Comparison of ENCODE assay signal across 1 cellular context in genomic region chr17:40340880-40341807, GRCh38.
TF ChIP-seq lines count a peak whose summit lies in the region.

No MANE protein-coding gene starts in this region.

TF ChIP-seq in HepG2, 621 proteins besides CTCF, POLR2A, EP300 and RAD21 (continued from another document and continues in another):
- TF ChIP-seq ZNF276 (CRISPR knock-in tag; IDR thresholded peaks at IDR 0.05; ENCODE audit: low read depth) (peak; percentile 26; the same call in 1 of the 2 replicates), ZSCAN30 (CRISPR knock-in tag; IDR thresholded peaks at IDR 0.05) (no peak), ZNF678 (CRISPR knock-in tag; IDR thresholded peaks at IDR 0.05) (no peak), HNRNPLL (IDR thresholded peaks at IDR 0.05; ENCODE audit: low read depth, low read length, poor library complexity, severe bottlenecking) (peak; percentile 5), ZNF12 (CRISPR knock-in tag; IDR thresholded peaks at IDR 0.05) (peak; percentile 30; the same call in 1 of the 2 replicates), RARG (CRISPR knock-in tag; IDR thresholded peaks at IDR 0.05; ENCODE audit: low read depth) (no peak), NFATC3 (CRISPR knock-in tag; IDR thresholded peaks at IDR 0.05) (no peak), RBAK (CRISPR knock-in tag; IDR thresholded peaks at IDR 0.05) (no peak), ZSCAN9 (CRISPR knock-in tag; IDR thresholded peaks at IDR 0.05; ENCODE audit: borderline replicate concordance) (no peak; the same call in 1 of the 2 replicates), SYNCRIP (IDR thresholded peaks at IDR 0.05; ENCODE audit: insufficient read depth, low read depth, low read length) (no peak), ZNF367 (CRISPR knock-in tag; IDR thresholded peaks at IDR 0.05; ENCODE audit: borderline replicate concordance) (no peak), ATF7 (IDR thresholded peaks at IDR 0.05) (no peak), ATF7 (CRISPR knock-in tag; IDR thresholded peaks at IDR 0.05) (peak; percentile 78), FOXK1 (CRISPR knock-in tag; IDR thresholded peaks at IDR 0.05; ENCODE audit: borderline replicate concordance, low read depth) (peak; percentile 83; the same call in 1 of the 2 replicates), ZSCAN5A (CRISPR knock-in tag; IDR thresholded peaks at IDR 0.05; ENCODE audit: borderline replicate concordance) (no peak), SKI (IDR thresholded peaks at IDR 0.05; ENCODE audit: partially characterized antibody) (peak; percentile 78), SP2 (CRISPR knock-in tag; IDR thresholded peaks at IDR 0.05) (peak; percentile 60; the same call in 1 of the 2 replicates), REL (CRISPR knock-in tag; conservative IDR thresholded peaks at IDR 0.05) (no peak), ZNF136 (CRISPR knock-in tag; IDR thresholded peaks at IDR 0.05; ENCODE audit: low read depth) (0 out of 2 replicates have a peak, but pooled peaks have one; percentile 6), GPN1 (CRISPR knock-in tag; IDR thresholded peaks at IDR 0.05; ENCODE audit: borderline replicate concordance) (no peak), PRMT3 (CRISPR knock-in tag; IDR thresholded peaks at IDR 0.05; ENCODE audit: borderline replicate concordance, low read depth) (no peak), ZNF232 (CRISPR knock-in tag; IDR thresholded peaks at IDR 0.05; ENCODE audit: borderline replicate concordance) (0 out of 2 replicates have a peak, but pooled peaks have one; percentile 42), ZSCAN21 (CRISPR knock-in tag; IDR thresholded peaks at IDR 0.05; ENCODE audit: borderline replicate concordance) (peak; percentile 91), RXRA (CRISPR knock-in tag; IDR thresholded peaks at IDR 0.05) (peak; percentile 85), MTA1 (CRISPR knock-in tag; IDR thresholded peaks at IDR 0.05; ENCODE audit: borderline replicate concordance) (peak; percentile 88; the same call in 1 of the 2 replicates), STAT5B (CRISPR knock-in tag; IDR thresholded peaks at IDR 0.05) (no peak), ZNF496 (CRISPR knock-in tag; IDR thresholded peaks at IDR 0.05; ENCODE audit: insufficient replicate concordance) (no peak), ZNF713 (CRISPR knock-in tag; IDR thresholded peaks at IDR 0.05) (0 out of 2 replicates have a peak, but pooled peaks have one; percentile 78), CERS6 (CRISPR knock-in tag; IDR thresholded peaks at IDR 0.05) (no peak), PATZ1 (CRISPR knock-in tag; IDR thresholded peaks at IDR 0.05) (peak; percentile 98), ZNF781 (CRISPR knock-in tag; IDR thresholded peaks at IDR 0.05; ENCODE audit: borderline replicate concordance, not compliant biosample characterization) (no peak), ZNF652 (CRISPR knock-in tag; IDR thresholded peaks at IDR 0.05; ENCODE audit: borderline replicate concordance, low read depth) (peak; percentile 70; the same call in 1 of the 2 replicates), GLMP (CRISPR knock-in tag; IDR thresholded peaks at IDR 0.05; ENCODE audit: borderline replicate concordance) (no peak), TEAD2 (CRISPR knock-in tag; IDR thresholded peaks at IDR 0.05) (no peak), DNMT3B (CRISPR knock-in tag; conservative IDR thresholded peaks at IDR 0.05) (no peak), ZNF746 (CRISPR knock-in tag; IDR thresholded peaks at IDR 0.05) (peak; percentile 54; the same call in 1 of the 2 replicates), HNRNPL (IDR thresholded peaks at IDR 0.05; ENCODE audit: low read depth, low read length) (peak; percentile 38; the same call in 1 of the 2 replicates), KDM3A (CRISPR knock-in tag; IDR thresholded peaks at IDR 0.05; ENCODE audit: low read depth) (no peak), ZNF263 (CRISPR knock-in tag; IDR thresholded peaks at IDR 0.05) (peak; percentile 81), ELF4 (CRISPR knock-in tag; IDR thresholded peaks at IDR 0.05; ENCODE audit: borderline replicate concordance) (no peak), ZNF446 (CRISPR knock-in tag; IDR thresholded peaks at IDR 0.05) (peak; percentile 49; the same call in 1 of the 2 replicates), ZNF670 (CRISPR knock-in tag; IDR thresholded peaks at IDR 0.05; ENCODE audit: borderline replicate concordance) (no peak), ZFYVE20 (CRISPR knock-in tag; IDR thresholded peaks at IDR 0.05; ENCODE audit: borderline replicate concordance, low read depth) (no peak), KDM5B (CRISPR knock-in tag; IDR thresholded peaks at IDR 0.05; ENCODE audit: borderline replicate concordance) (peak; percentile 89), DMAP1 (CRISPR knock-in tag; IDR thresholded peaks at IDR 0.05) (no peak; the same call in 1 of the 2 replicates), ZNF253 (CRISPR knock-in tag; IDR thresholded peaks at IDR 0.05; ENCODE audit: borderline replicate concordance) (0 out of 2 replicates have a peak, but pooled peaks have one; percentile 44), ZNF704 (CRISPR knock-in tag; IDR thresholded peaks at IDR 0.05; ENCODE audit: borderline replicate concordance) (peak; percentile 80; the same call in 1 of the 2 replicates), ZNF235 (CRISPR knock-in tag; IDR thresholded peaks at IDR 0.05; ENCODE audit: borderline replicate concordance) (no peak), JDP2 (CRISPR knock-in tag; IDR thresholded peaks at IDR 0.05; ENCODE audit: borderline replicate concordance) (no peak; the same call in 1 of the 2 replicates), MBD4 (IDR thresholded peaks at IDR 0.05; ENCODE audit: borderline replicate concordance, low read length) (no peak), KDM2A (CRISPR knock-in tag; IDR thresholded peaks at IDR 0.05; ENCODE audit: borderline replicate concordance, low read depth) (peak; percentile 89; the same call in 1 of the 2 replicates), ZNF24 (IDR thresholded peaks at IDR 0.05) (no peak), ZBTB7A (CRISPR knock-in tag; IDR thresholded peaks at IDR 0.05) (no peak; the same call in 1 of the 2 replicates), HMGA1 (CRISPR knock-in tag; conservative IDR thresholded peaks at IDR 0.05) (no peak), ZNF383 (CRISPR knock-in tag; IDR thresholded peaks at IDR 0.05; ENCODE audit: borderline replicate concordance) (no peak), CCAR2 (optimal IDR thresholded peaks at IDR 0.05; ENCODE audit: low read depth, low read length) (no peak), ZFP41 (CRISPR knock-in tag; IDR thresholded peaks at IDR 0.05; ENCODE audit: borderline replicate concordance) (no peak)
- TF ChIP-seq, protein P1, sequence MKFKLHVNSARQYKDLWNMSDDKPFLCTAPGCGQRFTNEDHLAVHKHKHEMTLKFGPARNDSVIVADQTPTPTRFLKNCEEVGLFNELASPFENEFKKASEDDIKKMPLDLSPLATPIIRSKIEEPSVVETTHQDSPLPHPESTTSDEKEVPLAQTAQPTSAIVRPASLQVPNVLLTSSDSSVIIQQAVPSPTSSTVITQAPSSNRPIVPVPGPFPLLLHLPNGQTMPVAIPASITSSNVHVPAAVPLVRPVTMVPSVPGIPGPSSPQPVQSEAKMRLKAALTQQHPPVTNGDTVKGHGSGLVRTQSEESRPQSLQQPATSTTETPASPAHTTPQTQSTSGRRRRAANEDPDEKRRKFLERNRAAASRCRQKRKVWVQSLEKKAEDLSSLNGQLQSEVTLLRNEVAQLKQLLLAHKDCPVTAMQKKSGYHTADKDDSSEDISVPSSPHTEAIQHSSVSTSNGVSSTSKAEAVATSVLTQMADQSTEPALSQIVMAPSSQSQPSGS (CRISPR knock-in tag; IDR thresholded peaks at IDR 0.05): peak; percentile 33; the same call in 1 of the 2 replicates
- TF ChIP-seq, protein P2, sequence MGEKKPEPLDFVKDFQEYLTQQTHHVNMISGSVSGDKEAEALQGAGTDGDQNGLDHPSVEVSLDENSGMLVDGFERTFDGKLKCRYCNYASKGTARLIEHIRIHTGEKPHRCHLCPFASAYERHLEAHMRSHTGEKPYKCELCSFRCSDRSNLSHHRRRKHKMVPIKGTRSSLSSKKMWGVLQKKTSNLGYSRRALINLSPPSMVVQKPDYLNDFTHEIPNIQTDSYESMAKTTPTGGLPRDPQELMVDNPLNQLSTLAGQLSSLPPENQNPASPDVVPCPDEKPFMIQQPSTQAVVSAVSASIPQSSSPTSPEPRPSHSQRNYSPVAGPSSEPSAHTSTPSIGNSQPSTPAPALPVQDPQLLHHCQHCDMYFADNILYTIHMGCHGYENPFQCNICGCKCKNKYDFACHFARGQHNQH (CRISPR knock-in tag; IDR thresholded peaks at IDR 0.05): peak; percentile 80; the same call in 1 of the 2 replicates
- TF ChIP-seq, protein P3, sequence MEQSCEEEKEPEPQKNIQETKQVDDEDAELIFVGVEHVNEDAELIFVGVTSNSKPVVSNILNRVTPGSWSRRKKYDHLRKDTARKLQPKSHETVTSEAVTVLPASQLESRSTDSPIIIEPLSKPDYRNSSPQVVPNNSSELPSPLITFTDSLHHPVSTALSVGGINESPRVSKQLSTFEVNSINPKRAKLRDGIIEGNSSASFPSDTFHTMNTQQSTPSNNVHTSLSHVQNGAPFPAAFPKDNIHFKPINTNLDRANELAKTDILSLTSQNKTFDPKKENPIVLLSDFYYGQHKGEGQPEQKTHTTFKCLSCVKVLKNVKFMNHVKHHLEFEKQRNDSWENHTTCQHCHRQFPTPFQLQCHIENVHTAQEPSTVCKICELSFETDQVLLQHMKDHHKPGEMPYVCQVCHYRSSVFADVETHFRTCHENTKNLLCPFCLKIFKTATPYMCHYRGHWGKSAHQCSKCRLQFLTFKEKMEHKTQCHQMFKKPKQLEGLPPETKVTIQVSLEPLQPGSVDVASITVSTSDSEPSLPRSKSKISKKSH (CRISPR knock-in tag; IDR thresholded peaks at IDR 0.05; ENCODE audit: borderline replicate concordance): no peak
